In genomic region chr10:77553966-77554365, GRCh38 we compare ENCODE assay signal across 15 cellular contexts.
A peak's percentile ranks its signal among the peaks of the same experiment; 100 is the strongest.
DNase-seq lines count a peak whose midpoint lies in the region; TF ChIP-seq lines count a peak whose summit lies in the region.
"Had no signal": no experiment of that assay in that cellular context is flagged by ENCODE, and none has a peak within 500 bp of the region (broad histone marks: within the 10 kb centered on the region; RNA-seq: fewer than 3 reads in every experiment).

No MANE protein-coding gene starts in this region.

- H3K27me3 Mint-ChIP-seq in progenitor cell of endocrine pancreas: peaks cover 12% of the 10 kb centered on the region

- H3K4me3 Mint-ChIP-seq in progenitor cell of endocrine pancreas (ENCODE audit: low read depth): no peak overlapping the region
- H3K4me3 Mint-ChIP-seq: B cell had no signal

- WGBS in GM23248 (ENCODE audit: low coverage in 1 of 2, low lambda C conversion rate in 2 of 2, missing lambda C conversion rate in 2 of 2), 2 experiments: 72 to 75% methylated on average over 5 of the region's 5 CpGs

- peak overlapping the region; percentile 56 for H3K27ac Mint-ChIP-seq in progenitor cell of endocrine pancreas
- H3K27ac Mint-ChIP-seq: B cell had no signal

- H3K9me3 Mint-ChIP-seq in progenitor cell of endocrine pancreas (ENCODE audit: low read depth): no peaks in the 10 kb centered on the region

- H3F3A ChIP-seq in GM23248 (ENCODE audit: insufficient read depth): no peaks in the 10 kb centered on the region

- DNase-seq in A172 (ENCODE audit: low spot score) (peak; percentile 60), M059J (ENCODE audit: low read depth) (peak; percentile 82), dorsolateral prefrontal cortex (no peak), progenitor cell of endocrine pancreas (ENCODE audit: low spot score, unreplicated experiment) (no peak), GM23248 (no peak), retina (no peak)
- DNase-seq in activated T-cell treated with anti-CD3 and anti-CD28 coated beads, Interleukin-2, amount 50 U/mL, for 48 hours: no peak
- DNase-seq in activated CD4-positive, CD25-positive, alpha-beta regulatory T cell (lab: John Stamatoyannopoulos, UW): no peak
- DNase-seq: activated naive CD4-positive, alpha-beta T cell treated with Interleukin-2 at 50 U/mL for 16 hours; KG1; left colon; NCI-H1417 treated with DMSO at 0.1 percent for 48 hours; stimulated activated naive CD4-positive, alpha-beta T cell treated with Interleukin-2 at 50 U/mL for 16 hours had no signal

- no peak overlapping the region for H3K4me3 ChIP-seq in dorsolateral prefrontal cortex
- H3K4me3 ChIP-seq in GM23248: no peak overlapping the region

- H3K79me2 ChIP-seq in GM23248 (ENCODE audit: insufficient read depth): no peaks in the 10 kb centered on the region

- TF ChIP-seq CTCF in dorsolateral prefrontal cortex (IDR thresholded peaks at IDR 0.05 in 54 of 56, conservative IDR thresholded peaks at IDR 0.05 in 2 of 56; ENCODE audit: low read depth in 1 of 56, partially characterized antibody in 56 of 56) (no peak), progenitor cell of endocrine pancreas (IDR thresholded peaks at IDR 0.05; ENCODE audit: unreplicated experiment) (no peak)

- no peaks in the 10 kb centered on the region for H3K9me3 ChIP-seq in GM23248 (ENCODE audit: low read depth)

- H2AFZ ChIP-seq in GM23248: no peak overlapping the region

- H4K20me1 ChIP-seq in GM23248 (ENCODE audit: insufficient read depth): no peaks in the 10 kb centered on the region

- no peaks in the 10 kb centered on the region for H3K36me3 ChIP-seq in GM23248 (ENCODE audit: low read depth)

- no peaks in the 10 kb centered on the region for H3K9me2 ChIP-seq in GM23248 (ENCODE audit: insufficient read depth)

- H3K27ac ChIP-seq in dorsolateral prefrontal cortex: peak overlapping the region in 33 of 59 donors; percentile 16 to 84 (median 57)
- H3K27ac ChIP-seq in GM23248: no peak overlapping the region
- H3K27ac ChIP-seq: VCaP had no signal

- H3K4me1 ChIP-seq in GM23248 (ENCODE audit: insufficient read depth): no peaks in the 10 kb centered on the region

- no peaks in the 10 kb centered on the region for H3K36me3 Mint-ChIP-seq in progenitor cell of endocrine pancreas (ENCODE audit: insufficient read depth)

- intact Hi-C loops in dorsolateral prefrontal cortex (cut with DNase I): no loop called here

- no peak overlapping the region for H3K9ac ChIP-seq in GM23248

- H3K4me2 ChIP-seq in GM23248 (ENCODE audit: unreplicated experiment): no peak overlapping the region

- H3K27me3 ChIP-seq in dorsolateral prefrontal cortex (no peaks in the 10 kb centered on the region), GM23248 (replicated peaks; ENCODE audit: insufficient read depth) (no peaks in the 10 kb centered on the region)

- in situ Hi-C loops in GM23248 (cut with MboI): no loop called here

- no peaks in the 10 kb centered on the region for H3K4me1 Mint-ChIP-seq in progenitor cell of endocrine pancreas (ENCODE audit: low read depth)
- H3K4me1 Mint-ChIP-seq: B cell had no signal

Comparison
In these comparisons a context has a peak if more than half of its experiments do, and no peak if none do; other contexts are left out.
1. DNase-seq: peak in A172 (single experiment) and M059J (single experiment); none in dorsolateral prefrontal cortex (0 of 10), progenitor cell of endocrine pancreas (single experiment), GM23248 (single experiment), activated T-cell treated with anti-CD3 and anti-CD28 coated beads, Interleukin-2, amount 50 U/mL, for 48 hours (0 of 2), activated CD4-positive, CD25-positive, alpha-beta regulatory T cell (0 of 4) and retina (single experiment).